1 cellular context compared by ENCODE assay signal in genomic region chr17:39863244-39863917, GRCh38.
A peak's percentile ranks its signal among the peaks of the same experiment; 100 is the strongest.
TF ChIP-seq lines count a peak whose summit lies in the region.

No MANE protein-coding gene starts in this region.

TF ChIP-seq in K562, 482 proteins besides CTCF, POLR2A, EP300 and RAD21:
- TF ChIP-seq CBX2 (IDR thresholded peaks at IDR 0.05; ENCODE audit: insufficient read depth, low read length, poor library complexity, severe bottlenecking) (peak; percentile 95), SREBF1 (IDR thresholded peaks at IDR 0.05; ENCODE audit: borderline replicate concordance, low read depth, low read length) (no peak), CBX8 (IDR thresholded peaks at IDR 0.05; ENCODE audit: borderline replicate concordance, extremely low read depth, low read depth, low read length, poor library complexity, severe bottlenecking) (peak; percentile 93)
